Comparison of ENCODE assay signal across 29 cellular contexts in the genomic region with DNA sequence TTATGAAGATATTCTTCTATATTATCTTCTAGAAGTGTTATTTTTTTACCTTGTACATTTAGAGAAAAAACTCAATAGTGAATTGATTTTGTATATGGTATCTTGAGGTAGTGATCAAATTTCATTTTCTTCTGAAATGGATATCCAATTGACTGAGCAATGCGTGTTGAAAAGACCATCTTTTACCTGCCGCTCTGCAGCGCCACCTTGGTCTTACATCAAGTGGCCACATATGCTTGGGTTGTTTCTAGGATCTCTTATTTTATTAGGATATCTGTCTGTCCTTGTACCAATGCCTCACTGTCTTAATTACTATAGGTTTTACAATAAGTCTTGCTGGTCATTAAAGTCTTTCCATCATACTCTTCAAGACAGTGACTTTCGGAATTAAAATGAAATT.
"Had no signal": no experiment of that assay in that cellular context is flagged by ENCODE, and none has a peak within 500 bp of the region (broad histone marks: within the 10 kb centered on the region; RNA-seq: fewer than 3 reads in every experiment).

No MANE protein-coding gene starts in this region.

- H3K4me3 ChIP-seq: ascending aorta, breast epithelium, cardiac muscle cell, colonic mucosa had no signal

- H3K27me3 ChIP-seq: ascending aorta, breast epithelium, cardiac muscle cell, colonic mucosa had no signal

- H3K36me3 ChIP-seq: breast epithelium had no signal

- FAIRE-seq: frontal cortex had no signal

- H3K27ac ChIP-seq: ascending aorta, breast epithelium, cardiac muscle cell, colonic mucosa had no signal

- H3K9me3 ChIP-seq: ascending aorta, breast epithelium, colonic mucosa had no signal

- ATAC-seq: activated CD4-positive, alpha-beta T cell treated with anti-CD3 and anti-CD28 coated beads for 36 hours; activated CD8-positive, alpha-beta memory T cell treated with anti-CD3 and anti-CD28 coated beads, Interleukin-2, amount 10 ng/mL, durations not matched to agents 7 days and 5 days; activated CD8-positive, alpha-beta T cell treated with anti-CD3 and anti-CD28 coated beads, Interleukin-2, amount 10 ng/mL, durations not matched to agents 7 days and 5 days; activated naive CD4-positive, alpha-beta T cell treated with anti-CD3 and anti-CD28 coated beads, Interleukin-2, amount 50 U/mL, for 72 hours; activated T-cell treated with anti-CD3 and anti-CD28 coated beads, Interleukin-2, amount 50 U/mL, for 72 hours; esophagus mucosa had no signal

- H3K4me1 ChIP-seq: ascending aorta, breast epithelium, colonic mucosa had no signal

- H3K4me3 Mint-ChIP-seq: activated CD4-positive, alpha-beta memory T cell treated with anti-CD3 and anti-CD28 coated beads for 36 hours; activated CD4-positive, alpha-beta T cell treated with anti-CD3 and anti-CD28 coated beads for 36 hours; activated CD4-positive, alpha-beta T cell treated with anti-CD3 and anti-CD28 coated beads, Interleukin-2, amount 10 ng/mL, durations not matched to agents 24 days and 14 days; activated CD8-positive, alpha-beta memory T cell treated with anti-CD3 and anti-CD28 coated beads, Interleukin-2, amount 10 ng/mL, durations not matched to agents 7 days and 5 days; activated CD8-positive, alpha-beta T cell treated with anti-CD3 and anti-CD28 coated beads, Interleukin-2, amount 10 ng/mL, durations not matched to agents 7 days and 5 days; activated naive CD4-positive, alpha-beta T cell treated with anti-CD3 and anti-CD28 coated beads, Interleukin-2, amount 10 ng/mL, durations not matched to agents 7 days and 5 days; activated naive CD8-positive, alpha-beta T cell treated with anti-CD3 and anti-CD28 coated beads, Interleukin-2, amount 10 ng/mL, durations not matched to agents 7 days and 5 days; activated T-cell treated with anti-CD3 and anti-CD28 coated beads, Interleukin-2, amount 50 U/mL, for 24 hours; activated T-cell treated with anti-CD3 and anti-CD28 coated beads, Interleukin-2, amount 50 U/mL, for 72 hours; brain had no signal

- H3K4me1 Mint-ChIP-seq: activated CD4-positive, alpha-beta T cell treated with anti-CD3 and anti-CD28 coated beads for 36 hours had no signal

- DNase-seq: activated CD4-positive, alpha-beta memory T cell treated with anti-CD3 and anti-CD28 coated beads for 36 hours; activated CD4-positive, alpha-beta T cell treated with anti-CD3 and anti-CD28 coated beads for 36 hours; activated CD4-positive, alpha-beta T cell treated with anti-CD3 and anti-CD28 coated beads, Interleukin-2, amount 10 ng/mL, durations not matched to agents 24 days and 14 days; activated CD4-positive, CD25-positive, alpha-beta regulatory T cell; activated CD4-positive, CD25-positive, alpha-beta regulatory T cell treated with anti-CD3 and anti-CD28 coated beads, Interleukin-2, amount 50 U/mL, for 72 hours; activated CD8-positive, alpha-beta memory T cell treated with anti-CD3 and anti-CD28 coated beads, Interleukin-2, amount 10 ng/mL, durations not matched to agents 7 days and 5 days; activated CD8-positive, alpha-beta memory T cell treated with anti-CD3 and anti-CD28 coated beads, Interleukin-2, amount 50 U/mL, for 4 hours; activated CD8-positive, alpha-beta T cell treated with anti-CD3 and anti-CD28 coated beads, Interleukin-2, amount 10 ng/mL, durations not matched to agents 7 days and 5 days; activated gamma-delta T cell; activated naive CD4-positive, alpha-beta T cell; activated naive CD4-positive, alpha-beta T cell treated with anti-CD3 and anti-CD28 coated beads, Interleukin-2, amount 10 ng/mL, durations not matched to agents 7 days and 5 days; activated naive CD8-positive, alpha-beta T cell treated with anti-CD3 and anti-CD28 coated beads, Interleukin-2, amount 10 ng/mL, durations not matched to agents 7 days and 5 days; activated T-cell treated with anti-CD3 and anti-CD28 coated beads for 4 hours; activated T-cell treated with anti-CD3 and anti-CD28 coated beads, Interleukin-2, amount 50 U/mL, for 24 hours; activated T-cell treated with anti-CD3 and anti-CD28 coated beads, Interleukin-2, amount 50 U/mL, for 72 hours; central memory CD4-positive, alpha-beta T cell; cerebellar nuclear complex; colonic mucosa; effector CD8-positive, alpha-beta T cell; foreskin fibroblast; head of caudate nucleus; T-helper 2 cell had no signal

- H3K9me3 Mint-ChIP-seq: activated CD4-positive, alpha-beta memory T cell treated with anti-CD3 and anti-CD28 coated beads for 36 hours; activated CD4-positive, alpha-beta T cell treated with anti-CD3 and anti-CD28 coated beads, Interleukin-2, amount 10 ng/mL, durations not matched to agents 24 days and 14 days; activated naive CD4-positive, alpha-beta T cell treated with anti-CD3 and anti-CD28 coated beads, Interleukin-2, amount 10 ng/mL, durations not matched to agents 7 days and 5 days; activated naive CD4-positive, alpha-beta T cell treated with anti-CD3 and anti-CD28 coated beads, Interleukin-2, amount 50 U/mL, for 72 hours; activated naive CD8-positive, alpha-beta T cell treated with anti-CD3 and anti-CD28 coated beads, Interleukin-2, amount 10 ng/mL, durations not matched to agents 7 days and 5 days; activated T-cell treated with anti-CD3 and anti-CD28 coated beads, Interleukin-2, amount 50 U/mL, for 24 hours; activated T-cell treated with anti-CD3 and anti-CD28 coated beads, Interleukin-2, amount 50 U/mL, for 72 hours; brain had no signal

- H3K27me3 Mint-ChIP-seq: activated CD4-positive, alpha-beta memory T cell treated with anti-CD3 and anti-CD28 coated beads for 36 hours; activated CD4-positive, alpha-beta T cell treated with anti-CD3 and anti-CD28 coated beads for 36 hours; activated CD4-positive, alpha-beta T cell treated with anti-CD3 and anti-CD28 coated beads, Interleukin-2, amount 10 ng/mL, durations not matched to agents 24 days and 14 days; activated CD8-positive, alpha-beta memory T cell treated with anti-CD3 and anti-CD28 coated beads, Interleukin-2, amount 10 ng/mL, durations not matched to agents 7 days and 5 days; activated naive CD4-positive, alpha-beta T cell treated with anti-CD3 and anti-CD28 coated beads, Interleukin-2, amount 10 ng/mL, durations not matched to agents 7 days and 5 days; activated naive CD8-positive, alpha-beta T cell treated with anti-CD3 and anti-CD28 coated beads, Interleukin-2, amount 10 ng/mL, durations not matched to agents 7 days and 5 days; activated T-cell treated with anti-CD3 and anti-CD28 coated beads, Interleukin-2, amount 50 U/mL, for 24 hours; brain had no signal

- H3K27ac Mint-ChIP-seq: activated CD4-positive, alpha-beta memory T cell treated with anti-CD3 and anti-CD28 coated beads for 36 hours; activated CD4-positive, alpha-beta T cell treated with anti-CD3 and anti-CD28 coated beads for 36 hours; activated CD4-positive, alpha-beta T cell treated with anti-CD3 and anti-CD28 coated beads, Interleukin-2, amount 10 ng/mL, durations not matched to agents 24 days and 14 days; activated CD8-positive, alpha-beta memory T cell treated with anti-CD3 and anti-CD28 coated beads, Interleukin-2, amount 10 ng/mL, durations not matched to agents 7 days and 5 days; activated CD8-positive, alpha-beta T cell treated with anti-CD3 and anti-CD28 coated beads, Interleukin-2, amount 10 ng/mL, durations not matched to agents 7 days and 5 days; activated naive CD8-positive, alpha-beta T cell treated with anti-CD3 and anti-CD28 coated beads, Interleukin-2, amount 10 ng/mL, durations not matched to agents 7 days and 5 days; activated T-cell treated with anti-CD3 and anti-CD28 coated beads, Interleukin-2, amount 50 U/mL, for 24 hours; brain had no signal

- H3K36me3 Mint-ChIP-seq: activated naive CD4-positive, alpha-beta T cell treated with anti-CD3 and anti-CD28 coated beads, Interleukin-2, amount 50 U/mL, for 72 hours had no signal
